9 cellular contexts compared by ENCODE assay signal in the genomic region with DNA sequence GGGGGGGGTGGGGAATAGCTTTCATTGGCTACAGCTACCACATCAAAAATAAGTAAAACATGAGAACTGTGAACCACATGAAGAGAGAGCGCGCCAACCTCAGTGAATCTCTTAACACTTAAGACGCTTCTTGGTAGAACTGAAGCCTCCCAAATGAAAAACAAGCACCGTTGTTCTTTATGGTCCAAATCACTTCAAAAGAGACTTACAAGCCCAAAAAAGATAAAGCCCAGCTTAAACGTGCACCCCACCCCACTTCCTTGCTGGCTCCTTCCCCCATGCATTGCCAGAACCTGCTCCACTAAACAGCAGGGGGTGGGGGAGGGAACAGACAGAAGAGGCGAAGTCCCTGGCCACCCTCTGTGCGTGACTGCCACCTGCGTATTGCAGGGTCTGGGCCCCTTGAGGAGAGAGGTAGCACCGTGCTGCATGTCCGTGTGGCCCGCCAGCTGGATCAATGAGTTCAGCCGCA.
DNase-seq lines count a peak whose midpoint lies in the region; ATAC-seq and TF ChIP-seq lines count a peak whose summit lies in the region.
"Had no signal": no experiment of that assay in that cellular context is flagged by ENCODE, and none has a peak within 500 bp of the region (broad histone marks: within the 10 kb centered on the region; RNA-seq: fewer than 3 reads in every experiment).

No MANE protein-coding gene starts in this region.

- peaks cover 7% of the 10 kb centered on the region for H3K36me3 Mint-ChIP-seq in activated naive CD8-positive, alpha-beta T cell

- no peaks in the 10 kb centered on the region for H3K9me3 ChIP-seq in DND-41 (ENCODE audit: insufficient read depth, low read length, severe bottlenecking)
- no peaks in the 10 kb centered on the region for H3K9me3 ChIP-seq in stomach

- H3K4me1 Mint-ChIP-seq in activated naive CD8-positive, alpha-beta T cell (ENCODE audit: low read depth), result peaks cover 94% of the 10 kb centered on the region

- ATAC-seq in DND-41 (ENCODE audit: insufficient read depth, low read depth), result peak; percentile 94

- no peak overlapping the region for H3K4me3 ChIP-seq in DND-41 (ENCODE audit: low read depth in 1 of 2, low read length in 2 of 2)
- H3K4me3 ChIP-seq in stomach, result no peak overlapping the region

- H3K36me3 ChIP-seq in DND-41 (ENCODE audit: insufficient read depth, low read length) (no peaks in the 10 kb centered on the region), stomach (no peaks in the 10 kb centered on the region)

- H3K4me1 ChIP-seq in DND-41 (ENCODE audit: insufficient read depth, low read length), result peaks cover 20% of the 10 kb centered on the region
- H3K4me1 ChIP-seq in stomach, result peaks cover 12 to 32% (median 26%) of the 10 kb centered on the region in 4 donors

- H3K9me3 Mint-ChIP-seq in activated naive CD8-positive, alpha-beta T cell (ENCODE audit: low read depth), result no peaks in the 10 kb centered on the region

- H3K4me3 Mint-ChIP-seq in activated naive CD8-positive, alpha-beta T cell, result peak overlapping the region; percentile 80

- 77 to 87% (median 81%) methylated on average over 12 of the region's 12 CpGs for WGBS in stomach, 5 donors

- TF ChIP-seq CTCF in DND-41 (IDR thresholded peaks at IDR 0.05; ENCODE audit: borderline replicate concordance, extremely low read depth, low read length, poor library complexity, severe bottlenecking) (peak; percentile 19), stomach (IDR thresholded peaks at IDR 0.05) (no peak)

- no peaks in the 10 kb centered on the region for H3K79me2 ChIP-seq in DND-41 (ENCODE audit: insufficient read depth, low read length)

- DNase-seq in DND-41 (peak; percentile 83), stomach (no peak), inferior parietal cortex (ENCODE audit: extremely low spot score) (no peak), DMS53 treated with DMSO at 0.1 percent for 48 hours (lab: John Stamatoyannopoulos, UW; ENCODE audit: unreplicated experiment) (no peak), SIG-M5 (lab: John Stamatoyannopoulos, UW) (no peak)
- peak; percentile 37 to 60 for DNase-seq in activated CD4-positive, alpha-beta T cell treated with anti-CD3 and anti-CD28 coated beads, Interleukin-2, amount 50 U/mL, for 48 hours
- DNase-seq in stimulated activated CD4-positive, alpha-beta T cell treated with anti-CD3 and anti-CD28 coated beads, Interleukin-2, amount 100 ng/mL, for 24 hours, result peak; percentile 56 to 57
- DNase-seq: posterior cingulate gyrus had no signal

- H4K20me1 ChIP-seq in DND-41 (ENCODE audit: insufficient read depth, low read length), result peaks cover 22% of the 10 kb centered on the region

- peak overlapping the region; percentile 95 for H3K27ac Mint-ChIP-seq in activated naive CD8-positive, alpha-beta T cell

- no peak overlapping the region for H2AFZ ChIP-seq in DND-41 (ENCODE audit: low read depth, low read length)

- TF ChIP-seq EP300 in stomach (IDR thresholded peaks at IDR 0.05), result no peak

- H3K27me3 ChIP-seq in DND-41 (ENCODE audit: insufficient read depth, low read length, poor library complexity) (peaks cover 54% of the 10 kb centered on the region), stomach (no peaks in the 10 kb centered on the region)

- H3K4me2 ChIP-seq in DND-41 (ENCODE audit: insufficient read depth, low read length), result peak overlapping the region; percentile 39; the same call in 1 of the 2 replicates

- H3K27ac ChIP-seq in DND-41 (ENCODE audit: low read length) (no peak overlapping the region), stomach (peak overlapping the region in 2 of 5 donors; percentile 23 to 30)

- H3K9ac ChIP-seq in DND-41 (ENCODE audit: low read depth, low read length), result no peak overlapping the region

- no peak for TF ChIP-seq POLR2A in stomach (IDR thresholded peaks at IDR 0.05)

- intact Hi-C loops in stomach (cut with DNase I; ENCODE audit: low total_unique reads), result no loop called here

- H3K27me3 Mint-ChIP-seq in activated naive CD8-positive, alpha-beta T cell, result no peaks in the 10 kb centered on the region

Comparison
In these comparisons a context has a peak if more than half of its experiments do, and no peak if none do; other contexts are left out.
1. DNase-seq: peak in DND-41 (single experiment), activated CD4-positive, alpha-beta T cell treated with anti-CD3 and anti-CD28 coated beads, Interleukin-2, amount 50 U/mL, for 48 hours (2 of 2) and stimulated activated CD4-positive, alpha-beta T cell treated with anti-CD3 and anti-CD28 coated beads, Interleukin-2, amount 100 ng/mL, for 24 hours (2 of 2); none in stomach (single experiment), inferior parietal cortex (single experiment), DMS53 treated with DMSO at 0.1 percent for 48 hours (single experiment) and SIG-M5 (single experiment).